ENCODE assay signal across 8 cellular contexts in genomic region chr6:33200234-33201146, GRCh38. TPM values are rescaled to one million over a fixed set of nuclear protein-coding genes. Genes with fewer than 3 reads are reported as not detected.
DNase-seq lines count a peak whose midpoint lies in the region; ATAC-seq, FAIRE-seq and TF ChIP-seq lines count a peak whose summit lies in the region.

TSS of gene RXRB (minus strand) at chr6:33200665. CDS start at chr6:33200476, 189 bp downstream.
TSS of gene SLC39A7 (plus strand) at chr6:33200867. CDS start at chr6:33201246, 379 bp downstream.

- intact Hi-C loops in right cardiac atrium (cut with DNase I), result no loop called here

- DNase-seq in NCI-H2081 (lab: John Stamatoyannopoulos, UW) (peak; percentile 98 to 99), T-helper 9 cell (peak; percentile 98), astrocyte (ENCODE audit: low read depth) (peak; percentile 93), right cardiac atrium (peak; percentile 100), pulmonary artery endothelial cell (ENCODE audit: low read depth, low spot score) (peak; percentile 98), urothelium cell line (ENCODE audit: low spot score) (peak; percentile 98)

- peaks cover 72% of the 10 kb centered on the region for H4K20me1 ChIP-seq in astrocyte (ENCODE audit: insufficient read depth, low read length)

- peaks cover 43% of the 10 kb centered on the region for H3K4me1 ChIP-seq in astrocyte (ENCODE audit: insufficient read depth, low read length)
- H3K4me1 ChIP-seq in right cardiac atrium (ENCODE audit: control insufficient read depth, insufficient read depth, low read length), result peaks cover 15% of the 10 kb centered on the region

- no peaks in the 10 kb centered on the region for H3K27me3 ChIP-seq in astrocyte (ENCODE audit: insufficient read depth, low read length)
- H3K27me3 ChIP-seq in right cardiac atrium (ENCODE audit: control insufficient read depth, insufficient read depth), result no peaks in the 10 kb centered on the region

- H2AFZ ChIP-seq in astrocyte (ENCODE audit: low read depth, low read length), result peak within 1 kb of the TSS; percentile 97

- peaks cover 34% of the 10 kb centered on the region for H3K36me3 Mint-ChIP-seq in astrocyte (ENCODE audit: low read depth, unreplicated experiment)

- H3K36me3 ChIP-seq in astrocyte (ENCODE audit: insufficient read depth, low read length), result peaks cover 42% of the 10 kb centered on the region

- peak within 1 kb of the TSS; percentile 98 for H3K4me3 ChIP-seq in astrocyte (ENCODE audit: insufficient read depth, low read depth, low read length)
- H3K4me3 ChIP-seq in right cardiac atrium (ENCODE audit: low read length), result peak within 1 kb of the TSS; percentile 85

- peak within 1 kb of the TSS; percentile 99 for H3K4me3 Mint-ChIP-seq in astrocyte (ENCODE audit: unreplicated experiment)

- peaks cover 43% of the 10 kb centered on the region for H3K4me1 Mint-ChIP-seq in astrocyte (ENCODE audit: low read depth, unreplicated experiment)

- peaks cover 69% of the 10 kb centered on the region for H3K79me2 ChIP-seq in astrocyte (ENCODE audit: insufficient read depth, low read length)

- H3K4me2 ChIP-seq in astrocyte (ENCODE audit: low read length), result peak within 1 kb of the TSS; percentile 96

- peak within 1 kb of the TSS; percentile 99 for H3K27ac Mint-ChIP-seq in astrocyte (ENCODE audit: unreplicated experiment)

- peak; percentile 77 for TF ChIP-seq POLR2A in GM15510 (IDR thresholded peaks at IDR 0.05; ENCODE audit: borderline replicate concordance, extremely low read depth, insufficient read length)

- H3K9me3 ChIP-seq in astrocyte (ENCODE audit: insufficient read depth, low read depth, low read length) (no peaks in the 10 kb centered on the region), right cardiac atrium (ENCODE audit: control insufficient read depth, low read length) (no peaks in the 10 kb centered on the region)

- peak; percentile 43 for ATAC-seq in HG02973 (IDR thresholded peaks at IDR 0.05; ENCODE audit: unreplicated experiment)
- ATAC-seq in right cardiac atrium, result peak; percentile 90 to 91

- under 1% methylated on average over 68 of the region's 68 CpGs for WGBS in right cardiac atrium

- no peak for FAIRE-seq in astrocyte (lab: Jason Lieb, UNC)
- peak; percentile 23 for FAIRE-seq in urothelium cell line (lab: Jason Lieb, UNC)

- TF ChIP-seq CTCF in astrocyte (IDR thresholded peaks at IDR 0.05; ENCODE audit: insufficient read depth, low read depth, low read length), result no peak

- no peaks in the 10 kb centered on the region for H3K9me3 Mint-ChIP-seq in astrocyte (ENCODE audit: unreplicated experiment)

- peak within 1 kb of the TSS; percentile 100 for H3K9ac ChIP-seq in astrocyte (ENCODE audit: low read length)

- H3K27me3 Mint-ChIP-seq in astrocyte (ENCODE audit: low read depth, unreplicated experiment), result no peaks in the 10 kb centered on the region

- H3K27ac ChIP-seq in astrocyte (ENCODE audit: low read depth, low read length) (peak within 1 kb of the TSS; percentile 100), right cardiac atrium (ENCODE audit: low read length) (peak within 1 kb of the TSS; percentile 95)

RNA-seq across cellular contexts. Expression of gene RXRB, which starts in this region (rescaled TPM):
- 34.0 and 39.4 TPM in 2 replicates for total RNA-seq in astrocyte
- 10 to 100 TPM; 32.8 to 44.8 (median 35.0) TPM for total RNA-seq in right cardiac atrium
- 31.7 TPM for polyA plus RNA-seq in right cardiac atrium
- 22.4 and 23.6 TPM in 2 replicates for total RNA-seq in pulmonary artery endothelial cell

RNA-seq across cellular contexts. Expression of gene SLC39A7, which starts in this region (rescaled TPM):
- 150 and 164 TPM in 2 replicates for total RNA-seq in astrocyte
- total RNA-seq in right cardiac atrium, result 100 to 1,000 TPM in 1 of 4 donors, 10 to 100 TPM in 3; 59.0 to 124 (median 81.6) TPM
- polyA plus RNA-seq in right cardiac atrium, result 78.6 TPM
- 107 and 131 TPM in 2 replicates for total RNA-seq in pulmonary artery endothelial cell

Comparison
In these comparisons a context has a peak if more than half of its experiments do, and no peak if none do; other contexts are left out.
1. Peak in every context shown above with its lines: DNase-seq, ATAC-seq, H3K4me3 ChIP-seq and H3K27ac ChIP-seq.